Comparison of ENCODE assay signal across 19 cellular contexts in the genomic region with DNA sequence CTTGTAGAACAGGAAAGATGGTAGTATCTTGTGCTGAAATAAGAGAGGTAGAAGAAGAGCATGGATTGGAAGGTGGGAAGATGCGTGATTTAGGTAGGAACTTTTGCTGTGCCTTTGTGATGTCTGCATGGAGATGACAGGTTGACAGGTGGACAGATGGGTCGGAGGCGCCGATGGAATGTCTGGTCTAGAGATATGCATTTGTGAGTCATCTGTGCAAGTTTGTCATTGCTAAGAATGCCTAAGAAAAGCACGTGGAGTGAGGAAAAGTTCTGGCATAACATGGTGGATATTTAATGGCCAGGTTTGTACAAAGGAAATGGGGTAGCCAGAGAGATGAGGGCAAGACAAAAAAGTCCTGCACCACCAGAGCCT.
"Had no signal": no experiment of that assay in that cellular context is flagged by ENCODE, and none has a peak within 500 bp of the region (broad histone marks: within the 10 kb centered on the region; RNA-seq: fewer than 3 reads in every experiment).

No MANE protein-coding gene starts in this region.

- H3K27ac Mint-ChIP-seq: activated B cell treated with CpG ODN at 0.5 μM for 24 hours; activated CD4-positive, alpha-beta T cell treated with anti-CD3 and anti-CD28 coated beads, Interleukin-2, amount 10 ng/mL, durations not matched to agents 24 days and 14 days; activated naive CD4-positive, alpha-beta T cell treated with anti-CD3 and anti-CD28 coated beads for 36 hours; activated T-helper 1 cell treated with anti-CD3 and anti-CD28 coated beads, Interleukin-12 subunit alpha, Interleukin-12 subunit beta, Interleukin-2, Interleukin-4 antibody, amounts not matched to agents 30 ng/mL and 10 ng/mL and 1 ng/mL, durations not matched to agents 14 hours and 24 hours and 36 hours; brain; nephron progenitor cell had no signal

- H3K36me3 Mint-ChIP-seq: brain had no signal

- H3K4me3 Mint-ChIP-seq: activated B cell treated with CpG ODN at 0.5 μM for 24 hours; activated CD4-positive, alpha-beta T cell treated with anti-CD3 and anti-CD28 coated beads, Interleukin-2, amount 10 ng/mL, durations not matched to agents 24 days and 14 days; activated naive CD4-positive, alpha-beta T cell treated with anti-CD3 and anti-CD28 coated beads for 36 hours; activated T-helper 1 cell treated with anti-CD3 and anti-CD28 coated beads, Interleukin-12 subunit alpha, Interleukin-12 subunit beta, Interleukin-2, Interleukin-4 antibody, amounts not matched to agents 30 ng/mL and 10 ng/mL and 1 ng/mL, durations not matched to agents 14 hours and 24 hours and 36 hours; brain; nephron progenitor cell had no signal

- H3K27ac ChIP-seq: esophagus muscularis mucosa, left lung, psoas muscle, sigmoid colon, testis, uterus had no signal

- H3K9me3 ChIP-seq: esophagus muscularis mucosa, left lung, psoas muscle, sigmoid colon, testis, uterus had no signal

- H3K4me3 ChIP-seq: esophagus muscularis mucosa, left lung, psoas muscle, sigmoid colon, testis, uterus had no signal

- FAIRE-seq: endometrium, islet of Langerhans, TTC549 had no signal

- H3K27me3 ChIP-seq: esophagus muscularis mucosa, left lung, sigmoid colon, testis, uterus had no signal

- H3K27me3 Mint-ChIP-seq: activated B cell treated with CpG ODN at 0.5 μM for 24 hours, brain had no signal

- DNase-seq: activated B cell treated with CpG ODN at 0.5 μM for 24 hours; activated CD4-positive, alpha-beta T cell treated with anti-CD3 and anti-CD28 coated beads, Interleukin-2, amount 10 ng/mL, durations not matched to agents 24 days and 14 days; activated naive CD4-positive, alpha-beta T cell treated with anti-CD3 and anti-CD28 coated beads for 36 hours; left lung; mesenchymal stem cell; nephron progenitor cell; psoas muscle; sigmoid colon; stimulated activated CD4-positive, alpha-beta T cell treated with anti-CD3 and anti-CD28 coated beads, Interleukin-2, amount 100 ng/mL, for 48 hours; stimulated activated naive CD8-positive, alpha-beta T cell treated with anti-CD3 and anti-CD28 coated beads, Interleukin-15, Interleukin-2, amounts not matched to agents 100 U/mL and 50 U/mL, for 24 hours; T-helper 2 cell; testis; uterus had no signal

- H3K36me3 ChIP-seq: esophagus muscularis mucosa, left lung, sigmoid colon, uterus had no signal

- H3K9me3 Mint-ChIP-seq: activated B cell treated with CpG ODN at 0.5 μM for 24 hours; activated naive CD4-positive, alpha-beta T cell treated with anti-CD3 and anti-CD28 coated beads for 36 hours; activated T-helper 1 cell treated with anti-CD3 and anti-CD28 coated beads, Interleukin-12 subunit alpha, Interleukin-12 subunit beta, Interleukin-2, Interleukin-4 antibody, amounts not matched to agents 30 ng/mL and 10 ng/mL and 1 ng/mL, durations not matched to agents 14 hours and 24 hours and 36 hours; brain; nephron progenitor cell had no signal

- H3K4me1 ChIP-seq: left lung, uterus had no signal

- ATAC-seq: left lung; psoas muscle; stimulated activated naive CD8-positive, alpha-beta T cell treated with anti-CD3 and anti-CD28 coated beads, Interleukin-15, Interleukin-2, amounts not matched to agents 100 U/mL and 50 U/mL, for 24 hours had no signal
